8 cellular contexts compared by ENCODE assay signal in genomic region chr4:127623755-127624087, GRCh38. TPM values are rescaled to one million over a fixed set of nuclear protein-coding genes. Genes with fewer than 3 reads are reported as not detected.
DNase-seq lines count a peak whose midpoint lies in the region; ATAC-seq and TF ChIP-seq lines count a peak whose summit lies in the region.

No MANE protein-coding gene starts in this region.

- H3K9ac ChIP-seq in liver (ENCODE audit: low read depth in 1 of 2, low read length in 2 of 2), result no peak overlapping the region

- H3K27ac ChIP-seq in liver (ENCODE audit: low read depth in 1 of 2, low read length in 2 of 2) (no peak overlapping the region), thoracic aorta (peak overlapping the region; percentile 50 to 72)

- BruUV-seq in MCF 10A (replicated peaks; lab: Mats Ljungman, UMichigan), result no TSS peak

- TF ChIP-seq CTCF in MCF 10A (IDR thresholded peaks at IDR 0.05; ENCODE audit: unreplicated experiment) (no peak), liver (IDR thresholded peaks at IDR 0.05; ENCODE audit: low read depth, low read length, missing input control) (no peak), thoracic aorta (IDR thresholded peaks at IDR 0.05) (no peak)

- H3K9me3 Mint-ChIP-seq in MCF 10A (ENCODE audit: unreplicated experiment), result no peaks in the 10 kb centered on the region

- H3K27me3 ChIP-seq in liver (ENCODE audit: control insufficient read depth in 4 of 4, insufficient read depth in 4 of 4, low read length in 3 of 4) (peaks cover 0 to 21% (median 6%) of the 10 kb centered on the region in 4 donors), thoracic aorta (replicated peaks; ENCODE audit: insufficient read depth) (no peaks in the 10 kb centered on the region)

- H3K4me1 Mint-ChIP-seq in MCF 10A (ENCODE audit: insufficient read depth, unreplicated experiment), result no peaks in the 10 kb centered on the region

- H3K4me3 ChIP-seq in liver (ENCODE audit: low read depth in 1 of 3, low read length in 3 of 3) (peak overlapping the region; percentile 8 to 55 (median 48)), thoracic aorta (peak overlapping the region; percentile 89)

- peak overlapping the region; percentile 70 for H3K4me3 Mint-ChIP-seq in MCF 10A (ENCODE audit: unreplicated experiment)

- H3K9me3 ChIP-seq in liver (ENCODE audit: control insufficient read depth in 4 of 4, low read length in 3 of 4) (no peaks in the 10 kb centered on the region), thoracic aorta (no peaks in the 10 kb centered on the region)

- ATAC-seq in thoracic aorta (ENCODE audit: insufficient number of reproducible peaks, low FRiP score, low read depth) (no peak), GM18517 (IDR thresholded peaks at IDR 0.05; ENCODE audit: unreplicated experiment) (no peak), GM21360 (IDR thresholded peaks at IDR 0.05; ENCODE audit: unreplicated experiment) (no peak)

- intact Hi-C loops in MCF 10A (cut with micrococcal nuclease), result no loop called here

- POLR2A ChIA-PET in MCF 10A (lab: Yijun Ruan, JAX), result interaction anchor here (1.1 to 2.9 kb wide), 4 partner anchors 9 to 160 kb away, joined by 3 to 14 read pairs (median 6); partner anchors contain the start of gene INTU

- peak; percentile 35 for DNase-seq in activated CD4-positive, alpha-beta T cell treated with anti-CD3 and anti-CD28 coated beads for 48 hours
- no peak for DNase-seq in activated CD4-positive, alpha-beta T cell treated with anti-CD3 and anti-CD28 coated beads, Interleukin-2, amount 50 U/mL, for 48 hours
- DNase-seq in MCF 10A (ENCODE audit: unreplicated experiment) (no peak), thoracic aorta (ENCODE audit: low spot score) (no peak), GOT3 (lab: John Stamatoyannopoulos, UW) (no peak)

- no peak overlapping the region for H3K27ac Mint-ChIP-seq in MCF 10A (ENCODE audit: low read depth, unreplicated experiment)

- TF ChIP-seq RAD21 in liver (IDR thresholded peaks at IDR 0.05), result no peak

- peaks cover 3 to 14% (median 8%) of the 10 kb centered on the region in 4 donors for H3K4me1 ChIP-seq in liver (ENCODE audit: control insufficient read depth in 4 of 4, insufficient read depth in 4 of 4, low read length in 3 of 4)
- H3K4me1 ChIP-seq in thoracic aorta (ENCODE audit: control insufficient read depth in 1 of 2, low read depth in 2 of 2), result no peaks in the 10 kb centered on the region

- no peaks in the 10 kb centered on the region for H3K27me3 Mint-ChIP-seq in MCF 10A (ENCODE audit: insufficient read depth, unreplicated experiment)

- WGBS in liver, result 22% methylated on average over 8 of the region's 8 CpGs

- H3K36me3 ChIP-seq in liver (ENCODE audit: control insufficient read depth in 4 of 4, insufficient read depth in 3 of 4, low read depth in 1 of 4, low read length in 3 of 4) (no peaks in the 10 kb centered on the region), thoracic aorta (no peaks in the 10 kb centered on the region)

- no peaks in the 10 kb centered on the region for H3K36me3 Mint-ChIP-seq in MCF 10A (ENCODE audit: insufficient read depth, unreplicated experiment)

- CTCF ChIA-PET in MCF 10A (lab: Yijun Ruan, JAX), result interaction anchor here (0.5 to 2.3 kb wide), 7 partner anchors 9 to 976 kb away, joined by 3 to 13 read pairs (median 3); partner anchors contain the start of gene INTU

TF ChIP-seq in liver, 16 proteins besides CTCF, POLR2A, EP300 and RAD21:
- TF ChIP-seq NR2F2 (IDR thresholded peaks at IDR 0.05) (no peak), HNF4G (IDR thresholded peaks at IDR 0.05) (no peak), ATF3 (IDR thresholded peaks at IDR 0.05) (no peak), TAF1 (conservative IDR thresholded peaks at IDR 0.05) (no peak), EGR1 (IDR thresholded peaks at IDR 0.05; ENCODE audit: low read depth in 2 of 2) (no peak), FOXA2 (IDR thresholded peaks at IDR 0.05) (no peak), HNF4A (conservative IDR thresholded peaks at IDR 0.05) (no peak), MAX (IDR thresholded peaks at IDR 0.05) (no peak), YY1 (IDR thresholded peaks at IDR 0.05) (no peak), SP1 (IDR thresholded peaks at IDR 0.05) (no peak), ZBTB33 (IDR thresholded peaks at IDR 0.05) (no peak), JUND (IDR thresholded peaks at IDR 0.05) (no peak), REST (IDR thresholded peaks at IDR 0.05) (no peak), GABPA (IDR thresholded peaks at IDR 0.05 in 1 of 2, conservative IDR thresholded peaks at IDR 0.05 in 1 of 2) (no peak)
TF ChIP-seq in liver: peak in this region for 0.

RNA-seq across cellular contexts. Expression of gene INTU, which starts 9.0 kb away (rescaled TPM):
- total RNA-seq in MCF 10A (2022) (5.9 and 9.2 TPM in 2 replicates), liver (1 to 10 TPM; 1.3 to 1.7 TPM), thoracic aorta (10 to 100 TPM; 11.0 to 16.6 TPM)
- under 1 TPM; 0.30 to 0.97 TPM for polyA plus RNA-seq in liver

Comparison
In these comparisons a context has a peak if more than half of its experiments do, and no peak if none do; other contexts are left out.
1. H3K27ac ChIP-seq: peak in thoracic aorta (2 of 2); none in liver (0 of 2).